Comparison of ENCODE assay signal across 19 cellular contexts in the genomic region with DNA sequence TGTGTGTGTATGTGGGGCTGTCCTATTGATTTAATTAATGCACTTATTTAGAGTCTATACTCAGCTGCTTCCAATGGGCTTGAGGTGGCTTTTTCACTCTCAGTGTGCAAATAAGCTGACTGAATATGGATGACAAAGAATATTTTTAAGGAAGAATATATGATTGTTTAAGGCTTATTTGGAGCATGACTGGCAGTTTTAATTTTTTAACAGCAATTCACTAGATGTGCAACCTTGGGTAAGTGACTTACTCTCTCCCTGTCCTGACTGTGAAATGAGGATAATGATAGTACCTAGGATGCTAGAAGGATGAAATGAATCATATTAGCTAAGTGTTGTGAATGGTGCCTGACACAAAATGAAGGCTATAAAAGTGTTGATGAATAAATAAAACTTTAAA.
DNase-seq lines count a peak whose midpoint lies in the region; ATAC-seq, FAIRE-seq and TF ChIP-seq lines count a peak whose summit lies in the region.
"Had no signal": no experiment of that assay in that cellular context is flagged by ENCODE, and none has a peak within 500 bp of the region (broad histone marks: within the 10 kb centered on the region; RNA-seq: fewer than 3 reads in every experiment).

No MANE protein-coding gene starts in this region.

- TF ChIP-seq CTCF in left ventricle myocardium inferior (IDR thresholded peaks at IDR 0.05; ENCODE audit: borderline replicate concordance) (no peak), Caco-2 (IDR thresholded peaks at IDR 0.05; ENCODE audit: insufficient read depth in 1 of 2, low read depth in 1 of 2, low read length in 1 of 2, severe bottlenecking in 1 of 2, unreplicated experiment in 1 of 2) (no peak), nephron (IDR thresholded peaks at IDR 0.05; ENCODE audit: unreplicated experiment in 3 of 3) (no peak)

- H3K9me3 Mint-ChIP-seq in Caco-2 (ENCODE audit: unreplicated experiment) (peaks cover 2% of the 10 kb centered on the region), nephron (no peaks in the 10 kb centered on the region)
- H3K9me3 Mint-ChIP-seq: CD4-positive, alpha-beta memory T cell had no signal

- H3K27me3 Mint-ChIP-seq in Caco-2 (ENCODE audit: insufficient read depth, unreplicated experiment): no peaks in the 10 kb centered on the region
- H3K27me3 Mint-ChIP-seq in nephron (ENCODE audit: low read depth): peaks cover 7% of the 10 kb centered on the region
- H3K27me3 Mint-ChIP-seq: CD4-positive, alpha-beta memory T cell had no signal

- H3K27ac Mint-ChIP-seq in Caco-2 (ENCODE audit: unreplicated experiment) (peak overlapping the region; percentile 70), nephron (peak overlapping the region in 2 of 3 experiments; percentile 46 to 69)
- H3K27ac Mint-ChIP-seq: CD4-positive, alpha-beta memory T cell had no signal

- POLR2A ChIA-PET in Caco-2 (lab: Charles Lee): no interaction called here

- peaks cover 25% of the 10 kb centered on the region for H3K4me1 Mint-ChIP-seq in Caco-2 (ENCODE audit: low read depth, unreplicated experiment)
- H3K4me1 Mint-ChIP-seq in nephron: peaks cover 35% of the 10 kb centered on the region

- FAIRE-seq in GM19239 (lab: Jason Lieb, UNC): no peak
- FAIRE-seq: G401.6, GM12892, H1 had no signal

- H3K9me3 ChIP-seq in left ventricle myocardium inferior (replicated peaks): no peaks in the 10 kb centered on the region
- no peaks in the 10 kb centered on the region for H3K9me3 ChIP-seq in Caco-2

- H3K36me3 Mint-ChIP-seq in Caco-2 (ENCODE audit: insufficient read depth, unreplicated experiment): peaks cover 21% of the 10 kb centered on the region
- H3K36me3 Mint-ChIP-seq in nephron (ENCODE audit: low read depth): peaks cover 18% of the 10 kb centered on the region

- no peak overlapping the region for H3K4me3 Mint-ChIP-seq in Caco-2 (ENCODE audit: unreplicated experiment)
- no peak overlapping the region for H3K4me3 Mint-ChIP-seq in nephron
- H3K4me3 Mint-ChIP-seq: CD4-positive, alpha-beta memory T cell had no signal

- H3K4me3 ChIP-seq in left ventricle myocardium inferior (no peak overlapping the region), Caco-2 (ENCODE audit: low read depth, low read length) (no peak overlapping the region)
- H3K4me3 ChIP-seq: GM23248 had no signal

- H3K4me1 ChIP-seq in left ventricle myocardium inferior: peaks cover 98% of the 10 kb centered on the region
- peaks cover 26% of the 10 kb centered on the region for H3K4me1 ChIP-seq in Caco-2

- H3K27ac ChIP-seq in left ventricle myocardium inferior (replicated peaks): peak overlapping the region; percentile 64
- H3K27ac ChIP-seq: GM23248 had no signal

- peaks cover 36% of the 10 kb centered on the region for H3K36me3 ChIP-seq in left ventricle myocardium inferior
- H3K36me3 ChIP-seq in Caco-2 (ENCODE audit: control insufficient read depth, insufficient read depth, low read length): no peaks in the 10 kb centered on the region

- CTCF ChIA-PET in Caco-2 (lab: Charles Lee): no interaction called here

- no peak for ATAC-seq in HG03571 (IDR thresholded peaks at IDR 0.05; ENCODE audit: unreplicated experiment)

- no peak for DNase-seq in left ventricle myocardium inferior
- DNase-seq in cardiac septum (ENCODE audit: low spot score): no peak
- no peak for DNase-seq in Caco-2
- no peak for DNase-seq in GM19239 (ENCODE audit: insufficient read length, low spot score)
- DNase-seq in NCI-H2227 treated with DMSO at 0.1 percent for 48 hours (lab: John Stamatoyannopoulos, UW): no peak
- DNase-seq: 8988T; C1 segment of cervical spinal cord; CD4-positive, alpha-beta memory T cell; COR-L47; DMS153; DND-41; GM23248; H7; HCEC 1CT had no signal

- intact Hi-C loops in left ventricle myocardium inferior (cut with micrococcal nuclease): no loop called here
- intact Hi-C loops in cardiac septum (cut with DNase I): no loop called here
- intact Hi-C loops in Caco-2 (cut with micrococcal nuclease; ENCODE audit: unreplicated experiment): loop anchor here (2.0 kb wide), 1 partner anchor 17 kb away; no protein-coding TSS in a partner anchor

- H3K27me3 ChIP-seq in left ventricle myocardium inferior (ENCODE audit: low read depth) (no peaks in the 10 kb centered on the region), Caco-2 (replicated peaks; ENCODE audit: control insufficient read depth, insufficient read depth, low read length) (no peaks in the 10 kb centered on the region)

- no TSS peak for BruUV-seq in Caco-2 (replicated peaks; lab: Mats Ljungman, UMichigan)
